Comparison of ENCODE assay signal across 1 cellular context in the genomic region with DNA sequence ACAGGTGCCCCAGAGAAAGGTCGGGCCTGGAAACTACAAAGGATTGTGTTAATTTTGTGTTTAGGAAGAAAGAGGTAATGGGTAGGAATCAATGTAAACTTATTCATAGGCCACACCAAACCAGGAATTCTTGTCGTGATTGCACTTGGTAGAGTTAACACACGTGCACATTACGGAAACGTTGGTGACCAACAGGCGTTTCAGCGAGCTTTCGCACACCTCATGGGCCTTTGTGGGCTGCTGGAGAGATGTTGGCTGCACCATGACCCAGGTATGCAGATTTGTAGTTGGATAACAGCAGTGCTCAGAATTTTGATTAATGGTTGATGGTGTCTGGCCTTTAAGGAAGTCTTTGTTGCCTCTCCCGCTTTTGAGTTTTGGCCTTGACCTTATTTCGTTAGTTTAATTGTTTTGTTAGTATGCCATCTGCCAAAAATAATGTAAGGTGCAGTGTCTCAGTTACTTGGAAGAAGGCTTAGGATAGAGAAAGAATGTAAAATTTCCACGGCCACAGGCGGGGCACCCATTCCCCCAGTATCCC.
TF ChIP-seq lines count a peak whose summit lies in the region.

No MANE protein-coding gene starts in this region.

TF ChIP-seq in IMR-90, 13 proteins besides CTCF, POLR2A, EP300 and RAD21:
- TF ChIP-seq NFE2L2 (IDR thresholded peaks at IDR 0.05; ENCODE audit: low read depth, low read length) (no peak), MAZ (IDR thresholded peaks at IDR 0.05; ENCODE audit: borderline replicate concordance, low read depth, low read length) (no peak), MXI1 (IDR thresholded peaks at IDR 0.05; ENCODE audit: borderline replicate concordance, low read depth, low read length) (no peak), MAFK (IDR thresholded peaks at IDR 0.05; ENCODE audit: low read depth, low read length) (no peak), RCOR1 (IDR thresholded peaks at IDR 0.05; ENCODE audit: insufficient replicate concordance, low read length) (no peak), SMC3 (IDR thresholded peaks at IDR 0.05; ENCODE audit: low read depth, low read length) (no peak), FOS (IDR thresholded peaks at IDR 0.05; ENCODE audit: low read depth, low read length) (no peak), RFX5 (IDR thresholded peaks at IDR 0.05; ENCODE audit: low read depth, low read length) (no peak)
- TF ChIP-seq, protein P1, sequence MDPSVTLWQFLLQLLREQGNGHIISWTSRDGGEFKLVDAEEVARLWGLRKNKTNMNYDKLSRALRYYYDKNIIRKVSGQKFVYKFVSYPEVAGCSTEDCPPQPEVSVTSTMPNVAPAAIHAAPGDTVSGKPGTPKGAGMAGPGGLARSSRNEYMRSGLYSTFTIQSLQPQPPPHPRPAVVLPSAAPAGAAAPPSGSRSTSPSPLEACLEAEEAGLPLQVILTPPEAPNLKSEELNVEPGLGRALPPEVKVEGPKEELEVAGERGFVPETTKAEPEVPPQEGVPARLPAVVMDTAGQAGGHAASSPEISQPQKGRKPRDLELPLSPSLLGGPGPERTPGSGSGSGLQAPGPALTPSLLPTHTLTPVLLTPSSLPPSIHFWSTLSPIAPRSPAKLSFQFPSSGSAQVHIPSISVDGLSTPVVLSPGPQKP (IDR thresholded peaks at IDR 0.05; ENCODE audit: borderline replicate concordance, low read depth, low read length) = no peak
